Comparison of ENCODE assay signal across 15 cellular contexts in genomic region chr6:958531-958930, GRCh38.
DNase-seq lines count a peak whose midpoint lies in the region; ATAC-seq and TF ChIP-seq lines count a peak whose summit lies in the region.
"Had no signal": no experiment of that assay in that cellular context is flagged by ENCODE, and none has a peak within 500 bp of the region (broad histone marks: within the 10 kb centered on the region; RNA-seq: fewer than 3 reads in every experiment).

No MANE protein-coding gene starts in this region.

- H3K4me1 Mint-ChIP-seq in activated CD8-positive, alpha-beta T cell treated with anti-CD3 and anti-CD28 coated beads for 36 hours (ENCODE audit: low read depth): no peaks in the 10 kb centered on the region
- H3K4me1 Mint-ChIP-seq: memory B cell had no signal

- POLR2A ChIA-PET in activated CD8-positive, alpha-beta T cell treated with anti-CD3 and anti-CD28 coated beads for 36 hours (lab: Charles Lee): no interaction called here

- H3K4me3 Mint-ChIP-seq in activated CD8-positive, alpha-beta T cell treated with anti-CD3 and anti-CD28 coated beads for 36 hours: no peak overlapping the region
- H3K4me3 Mint-ChIP-seq: endodermal cell, memory B cell, WTC11 had no signal

- H3K36me3 Mint-ChIP-seq in activated CD8-positive, alpha-beta T cell treated with anti-CD3 and anti-CD28 coated beads for 36 hours (ENCODE audit: low read depth): no peaks in the 10 kb centered on the region
- H3K36me3 Mint-ChIP-seq: memory B cell, WTC11 had no signal

- CTCF ChIA-PET in activated CD8-positive, alpha-beta T cell treated with anti-CD3 and anti-CD28 coated beads for 36 hours (lab: Charles Lee): no interaction called here

- no peak for TF ChIP-seq CTCF in AG10803 (conservative IDR thresholded peaks at IDR 0.05; ENCODE audit: low read length)
- TF ChIP-seq CTCF in activated CD8-positive, alpha-beta T cell treated with anti-CD3 and anti-CD28 coated beads for 36 hours (IDR thresholded peaks at IDR 0.05): no peak

- peaks cover 16% of the 10 kb centered on the region for H3K27me3 Mint-ChIP-seq in activated CD8-positive, alpha-beta T cell treated with anti-CD3 and anti-CD28 coated beads for 36 hours

- H3K27ac Mint-ChIP-seq in activated CD8-positive, alpha-beta T cell treated with anti-CD3 and anti-CD28 coated beads for 36 hours: no peak overlapping the region
- H3K27ac Mint-ChIP-seq: endodermal cell, memory B cell, WTC11 had no signal

- DNase-seq in AG10803 (ENCODE audit: low read depth) (peak; percentile 88), HS-5 (ENCODE audit: low read depth) (peak; percentile 98), amniotic stem cell (lab: John Stamatoyannopoulos, UW) (peak; percentile 76), islet precursor cell (peak; percentile 89), glomerular visceral epithelial cell (ENCODE audit: extremely low spot score) (no peak), DMS153 (lab: John Stamatoyannopoulos, UW) (no peak)
- no peak for DNase-seq in activated CD8-positive, alpha-beta T cell treated with anti-CD3 and anti-CD28 coated beads for 36 hours
- DNase-seq: endodermal cell; NCI-H1092 treated with DMSO at 0.1 percent for 48 hours; NCI-H345; SHP77; stimulated activated CD4-positive, alpha-beta T cell treated with anti-CD3 and anti-CD28 coated beads, Interleukin-2, amount 100 ng/mL, for 24 hours had no signal

- ATAC-seq in GM19351 (IDR thresholded peaks at IDR 0.05; ENCODE audit: unreplicated experiment): no peak
- no peak for ATAC-seq in activated CD8-positive, alpha-beta T cell treated with anti-CD3 and anti-CD28 coated beads for 36 hours
- ATAC-seq: WTC11 had no signal

- intact Hi-C loops in activated CD8-positive, alpha-beta T cell treated with anti-CD3 and anti-CD28 coated beads for 36 hours (cut with micrococcal nuclease): no loop called here

- H3K9me3 Mint-ChIP-seq in activated CD8-positive, alpha-beta T cell treated with anti-CD3 and anti-CD28 coated beads for 36 hours: no peaks in the 10 kb centered on the region
- H3K9me3 Mint-ChIP-seq: memory B cell, WTC11 had no signal

- no peak overlapping the region for H3K4me3 ChIP-seq in AG10803 (ENCODE audit: low read length)

Comparison
In these comparisons a context has a peak if more than half of its experiments do, and no peak if none do; other contexts are left out.
1. DNase-seq: peak in AG10803 (single experiment), HS-5 (single experiment), amniotic stem cell (single experiment) and islet precursor cell (single experiment); none in glomerular visceral epithelial cell (single experiment), DMS153 (single experiment) and activated CD8-positive, alpha-beta T cell treated with anti-CD3 and anti-CD28 coated beads for 36 hours (single experiment).